ENCODE assay signal across 9 cellular contexts in the genomic region with DNA sequence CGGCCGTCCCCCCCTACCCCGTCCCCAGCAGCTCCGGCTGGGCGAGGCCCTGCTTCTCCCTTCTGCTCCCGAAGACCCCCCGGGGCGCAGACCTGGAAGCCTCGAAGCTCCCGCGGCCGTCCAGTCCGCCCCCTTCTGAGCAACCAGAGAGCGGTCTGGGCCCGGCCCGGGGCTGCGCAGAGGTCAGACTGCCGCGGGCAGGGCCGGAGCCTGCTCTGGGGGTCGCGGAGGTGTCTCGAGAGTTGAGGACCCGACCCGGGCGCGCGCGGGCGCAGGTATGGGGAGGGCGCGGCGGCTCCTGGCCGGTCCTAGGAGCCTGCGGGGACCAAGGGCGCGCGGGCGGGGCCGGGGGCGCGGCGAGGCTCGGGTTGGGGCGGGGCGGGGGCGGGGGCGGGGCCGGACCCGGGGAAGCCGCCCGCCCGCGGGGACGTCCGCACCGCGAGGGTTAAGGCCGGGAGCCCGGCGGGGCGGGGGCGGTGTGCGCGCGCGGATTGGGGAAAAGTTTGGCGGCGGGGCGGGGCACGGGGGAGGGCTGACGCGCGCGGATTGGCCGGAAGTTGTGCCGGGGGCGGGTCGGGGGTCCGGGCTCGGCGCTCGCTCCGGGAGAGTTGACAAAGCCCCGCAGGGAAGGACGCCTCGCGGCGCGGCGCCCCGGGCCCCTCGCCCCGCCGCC. TPM values are rescaled to one million over a fixed set of nuclear protein-coding genes. Genes with fewer than 3 reads are reported as not detected.
A peak's percentile ranks its signal among the peaks of the same experiment; 100 is the strongest.
DNase-seq lines count a peak whose midpoint lies in the region; ATAC-seq, FAIRE-seq and TF ChIP-seq lines count a peak whose summit lies in the region.
"Had no signal": no experiment of that assay in that cellular context is flagged by ENCODE, and none has a peak within 500 bp of the region (broad histone marks: within the 10 kb centered on the region; RNA-seq: fewer than 3 reads in every experiment).

A gene with protein sequence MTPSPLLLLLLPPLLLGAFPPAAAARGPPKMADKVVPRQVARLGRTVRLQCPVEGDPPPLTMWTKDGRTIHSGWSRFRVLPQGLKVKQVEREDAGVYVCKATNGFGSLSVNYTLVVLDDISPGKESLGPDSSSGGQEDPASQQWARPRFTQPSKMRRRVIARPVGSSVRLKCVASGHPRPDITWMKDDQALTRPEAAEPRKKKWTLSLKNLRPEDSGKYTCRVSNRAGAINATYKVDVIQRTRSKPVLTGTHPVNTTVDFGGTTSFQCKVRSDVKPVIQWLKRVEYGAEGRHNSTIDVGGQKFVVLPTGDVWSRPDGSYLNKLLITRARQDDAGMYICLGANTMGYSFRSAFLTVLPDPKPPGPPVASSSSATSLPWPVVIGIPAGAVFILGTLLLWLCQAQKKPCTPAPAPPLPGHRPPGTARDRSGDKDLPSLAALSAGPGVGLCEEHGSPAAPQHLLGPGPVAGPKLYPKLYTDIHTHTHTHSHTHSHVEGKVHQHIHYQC (plus strand): TSS at position 605 of the 673 bp plus-strand sequence. CDS start 860 bp downstream, outside the sequence.

- H3K36me3 Mint-ChIP-seq in activated naive CD8-positive, alpha-beta T cell = no peaks in the 10 kb centered on the region

- H3K4me1 Mint-ChIP-seq in activated naive CD8-positive, alpha-beta T cell (ENCODE audit: low read depth) = peaks cover 14% of the 10 kb centered on the region

- H3K4me3 Mint-ChIP-seq in activated naive CD8-positive, alpha-beta T cell = peak within 1 kb of the TSS; percentile 86

- H4K20me1 ChIP-seq in SU-DHL-6 (ENCODE audit: low read depth, low read length) = no peaks in the 10 kb centered on the region

- no peak within 1 kb of the TSS for H3K27ac ChIP-seq in SU-DHL-6 (ENCODE audit: low read depth, low read length)
- peak within 1 kb of the TSS; percentile 72 to 86 (median 79) for H3K27ac ChIP-seq in pancreas
- H3K27ac ChIP-seq in thoracic aorta = peak within 1 kb of the TSS; percentile 79 to 92

- peak within 1 kb of the TSS; percentile 46; the same call in 1 of the 2 replicates for H3K9ac ChIP-seq in SU-DHL-6 (ENCODE audit: low read length)

- H2AFZ ChIP-seq in SU-DHL-6 (ENCODE audit: low read depth, low read length, severe bottlenecking) = no peak within 1 kb of the TSS

- peaks cover 17% of the 10 kb centered on the region for H3K27me3 Mint-ChIP-seq in activated naive CD8-positive, alpha-beta T cell

- peak within 1 kb of the TSS; percentile 51 for H3K4me3 ChIP-seq in SU-DHL-6 (ENCODE audit: insufficient read depth, low read length, poor library complexity, severe bottlenecking)
- peak within 1 kb of the TSS; percentile 42 to 79 (median 55) for H3K4me3 ChIP-seq in pancreas
- H3K4me3 ChIP-seq in thoracic aorta = peak within 1 kb of the TSS; percentile 94

- TF ChIP-seq CTCF in SU-DHL-6 (IDR thresholded peaks at IDR 0.05; ENCODE audit: insufficient read depth, low read length, poor library complexity, severe bottlenecking) (no peak), pancreas (IDR thresholded peaks at IDR 0.05) (no peak), thoracic aorta (IDR thresholded peaks at IDR 0.05) (no peak)

- DNase-seq in NCI-H2227 (lab: John Stamatoyannopoulos, UW; ENCODE audit: unreplicated experiment) (peak; percentile 67), NCI-H2227 treated with DMSO at 0.1 percent for 48 hours (lab: John Stamatoyannopoulos, UW) (no peak), head of caudate nucleus (peak in 40 of 42 donors; percentile 59 to 90 (median 77)), pancreas (peak; percentile 94 to 99 (median 96)), thoracic aorta (ENCODE audit: low spot score) (peak; percentile 59)

- no peaks in the 10 kb centered on the region for H3K9me3 Mint-ChIP-seq in activated naive CD8-positive, alpha-beta T cell (ENCODE audit: low read depth)

- no peak for FAIRE-seq in pancreas (lab: Jason Lieb, UNC)
- FAIRE-seq: G401.6 had no signal

- no peaks in the 10 kb centered on the region for H3K27me3 ChIP-seq in SU-DHL-6 (ENCODE audit: low read length)
- H3K27me3 ChIP-seq in pancreas = no peaks in the 10 kb centered on the region
- no peaks in the 10 kb centered on the region for H3K27me3 ChIP-seq in thoracic aorta (replicated peaks; ENCODE audit: insufficient read depth)

- peak within 1 kb of the TSS; percentile 70 for H3K27ac Mint-ChIP-seq in activated naive CD8-positive, alpha-beta T cell

- intact Hi-C loops in head of caudate nucleus (cut with DNase I) = no loop called here
- intact Hi-C loops in pancreas (cut with DNase I) = no loop called here

- H3F3A ChIP-seq in SU-DHL-6 (ENCODE audit: insufficient read depth) = peaks cover 12% of the 10 kb centered on the region

- H3K4me1 ChIP-seq in pancreas = peaks cover 7 to 9% (median 7%) of the 10 kb centered on the region in 3 donors
- peaks cover 4 to 39% of the 10 kb centered on the region in 2 donors for H3K4me1 ChIP-seq in thoracic aorta (ENCODE audit: control insufficient read depth in 1 of 2, low read depth in 2 of 2)

- ATAC-seq in HG03521 (IDR thresholded peaks at IDR 0.05; ENCODE audit: unreplicated experiment) (peak; percentile 44), pancreas (peak; percentile 63 to 71 (median 66)), thoracic aorta (ENCODE audit: insufficient number of reproducible peaks, low FRiP score, low read depth) (peak; percentile 58)

- 1 to 3% methylated on average over 5 to 95 of the region's 95 CpGs for WGBS in pancreas, 2 donors

- H3K79me2 ChIP-seq in SU-DHL-6 (ENCODE audit: insufficient read depth, low read length) = no peaks in the 10 kb centered on the region

- no peaks in the 10 kb centered on the region for H3K36me3 ChIP-seq in SU-DHL-6 (ENCODE audit: low read length)
- H3K36me3 ChIP-seq in pancreas = no peaks in the 10 kb centered on the region
- no peaks in the 10 kb centered on the region for H3K36me3 ChIP-seq in thoracic aorta

- H3K9me3 ChIP-seq in SU-DHL-6 (ENCODE audit: insufficient read depth, low read length) = no peaks in the 10 kb centered on the region
- no peaks in the 10 kb centered on the region for H3K9me3 ChIP-seq in pancreas
- no peaks in the 10 kb centered on the region for H3K9me3 ChIP-seq in thoracic aorta

- H3K9me2 ChIP-seq in SU-DHL-6 (replicated peaks; ENCODE audit: insufficient read depth, low read length) = no peaks in the 10 kb centered on the region

- peak within 1 kb of the TSS; percentile 68 for H3K4me2 ChIP-seq in SU-DHL-6 (ENCODE audit: low read depth, low read length, poor library complexity, severe bottlenecking)

RNA-seq across cellular contexts. Expression of the gene that starts here (rescaled TPM):
- total RNA-seq in pancreas (10 to 100 TPM; 25.1 to 41.4 (median 31.1) TPM), thoracic aorta (10 to 100 TPM; 61.1 to 84.0 TPM)
- 10 to 100 TPM; 15.4 to 42.8 TPM for polyA plus RNA-seq in pancreas
